ENCODE assay signal across 8 cellular contexts in the genomic region with DNA sequence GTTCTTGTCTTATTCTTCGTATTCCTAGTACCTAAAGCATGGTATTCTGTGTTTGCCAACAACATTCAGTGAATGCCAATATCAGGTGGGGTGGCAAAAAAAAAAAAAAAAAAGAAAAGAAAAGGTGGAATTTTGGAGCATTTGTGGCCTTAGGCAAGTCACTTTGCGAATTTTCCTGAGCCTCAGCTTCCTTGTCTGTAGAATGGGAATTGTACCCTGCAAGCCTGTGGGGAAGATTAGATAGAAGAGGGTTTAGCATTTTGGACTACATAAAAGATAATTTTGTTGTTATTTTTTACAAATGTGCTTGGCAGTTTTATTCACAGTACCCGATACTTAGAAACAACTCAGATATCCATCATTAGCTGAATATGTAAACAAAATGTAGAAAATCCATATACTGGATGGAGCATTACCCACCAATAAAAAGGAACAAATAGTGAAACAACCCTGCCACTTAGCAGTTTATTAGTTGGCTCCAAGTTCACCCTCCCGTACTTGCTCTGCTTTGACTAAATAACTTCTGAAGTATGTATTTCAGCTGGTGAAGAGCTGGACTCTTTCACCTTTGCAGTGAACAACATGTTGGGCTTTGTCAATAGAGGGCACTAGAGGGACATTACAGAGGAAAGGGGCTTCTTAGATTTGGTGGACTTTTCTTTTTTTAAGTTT. TPM values are rescaled to one million over a fixed set of nuclear protein-coding genes. Genes with fewer than 3 reads are reported as not detected.
DNase-seq lines count a peak whose midpoint lies in the region; ATAC-seq and TF ChIP-seq lines count a peak whose summit lies in the region.

No MANE protein-coding gene starts in this region.

- peaks cover 58% of the 10 kb centered on the region for H4K20me1 ChIP-seq in osteoblast (ENCODE audit: insufficient read depth, low read length)

- no peaks in the 10 kb centered on the region for H3K9me3 ChIP-seq in CD4-positive, CD25-positive, alpha-beta regulatory T cell (ENCODE audit: control insufficient read depth in 2 of 2, low read length in 2 of 2)
- H3K9me3 ChIP-seq in esophagus muscularis mucosa (no peaks in the 10 kb centered on the region), osteoblast (ENCODE audit: low read depth, low read length) (no peaks in the 10 kb centered on the region)

- H3K27me3 ChIP-seq in CD4-positive, CD25-positive, alpha-beta regulatory T cell (ENCODE audit: control insufficient read depth, insufficient read depth, low read length): no peaks in the 10 kb centered on the region
- no peaks in the 10 kb centered on the region for H3K27me3 ChIP-seq in esophagus muscularis mucosa
- H3K27me3 ChIP-seq in osteoblast (ENCODE audit: insufficient read depth, low read length): no peaks in the 10 kb centered on the region

- H3K36me3 Mint-ChIP-seq in CD4-positive, CD25-positive, alpha-beta regulatory T cell: peaks cover 16% of the 10 kb centered on the region

- intact Hi-C loops in esophagus muscularis mucosa (cut with DNase I): no loop called here

- no peaks in the 10 kb centered on the region for H3K9me3 Mint-ChIP-seq in CD4-positive, CD25-positive, alpha-beta regulatory T cell

- H3K4me1 ChIP-seq in CD4-positive, CD25-positive, alpha-beta regulatory T cell (ENCODE audit: control insufficient read depth, insufficient read depth, low read length, poor library complexity, severe bottlenecking): peaks cover 83% of the 10 kb centered on the region
- peaks cover 55 to 96% (median 85%) of the 10 kb centered on the region in 4 donors for H3K4me1 ChIP-seq in esophagus muscularis mucosa
- peaks cover 3% of the 10 kb centered on the region for H3K4me1 ChIP-seq in osteoblast (ENCODE audit: insufficient read depth, low read length)

- peaks cover 96% of the 10 kb centered on the region for H3K79me2 ChIP-seq in osteoblast (ENCODE audit: insufficient read depth, low read length)

- peak; percentile 50 to 59 (median 59) for TF ChIP-seq CTCF in esophagus muscularis mucosa (IDR thresholded peaks at IDR 0.05)
- peak; percentile 72 for TF ChIP-seq CTCF in osteoblast (IDR thresholded peaks at IDR 0.05; ENCODE audit: extremely low read depth, low read depth, low read length)

- H3K27ac Mint-ChIP-seq in CD4-positive, CD25-positive, alpha-beta regulatory T cell: peak overlapping the region; percentile 86 to 96 (median 90)

- H3K4me2 ChIP-seq in osteoblast (ENCODE audit: insufficient read depth, low read length): no peak overlapping the region

- ATAC-seq in CD4-positive, CD25-positive, alpha-beta regulatory T cell (ENCODE audit: low read depth in 2 of 2): peak; percentile 43 to 52
- ATAC-seq in GM21576 (IDR thresholded peaks at IDR 0.05; ENCODE audit: unreplicated experiment): peak; percentile 50
- no peak for ATAC-seq in HG03442 (IDR thresholded peaks at IDR 0.05; ENCODE audit: unreplicated experiment)
- ATAC-seq in HG03045 (IDR thresholded peaks at IDR 0.05; ENCODE audit: unreplicated experiment): no peak

- in situ Hi-C loops in SK-MEL-5 (cut with HindIII; ENCODE audit: low pct_unique_long_range_greater_than_20kb, low sequenced_read_pairs): loop anchor here (25.0 kb wide), 1 partner anchor 162 kb away; a partner anchor contains a TSS

- no peak for TF ChIP-seq POLR2A in esophagus muscularis mucosa (IDR thresholded peaks at IDR 0.05; ENCODE audit: low read depth)

- no peak overlapping the region for H2AFZ ChIP-seq in osteoblast (ENCODE audit: low read length)

- H3K27me3 Mint-ChIP-seq in CD4-positive, CD25-positive, alpha-beta regulatory T cell: no peaks in the 10 kb centered on the region

- H3K4me3 Mint-ChIP-seq in CD4-positive, CD25-positive, alpha-beta regulatory T cell: peak overlapping the region; percentile 31 to 92 (median 86)

- TF ChIP-seq EP300 in esophagus muscularis mucosa (IDR thresholded peaks at IDR 0.05): no peak

- peaks cover 4% of the 10 kb centered on the region for H3K36me3 ChIP-seq in CD4-positive, CD25-positive, alpha-beta regulatory T cell (ENCODE audit: control insufficient read depth, insufficient read depth, low read length)
- peaks cover 0 to 14% (median 5%) of the 10 kb centered on the region in 4 donors for H3K36me3 ChIP-seq in esophagus muscularis mucosa
- no peaks in the 10 kb centered on the region for H3K36me3 ChIP-seq in osteoblast (ENCODE audit: insufficient read depth, low read length)

- H3K4me1 Mint-ChIP-seq in CD4-positive, CD25-positive, alpha-beta regulatory T cell: peaks cover 47 to 80% (median 65%) of the 10 kb centered on the region in 4 donors

- DNase-seq in CD4-positive, CD25-positive, alpha-beta regulatory T cell: peak; percentile 18 to 62 (median 57)
- peak; percentile 63 for DNase-seq in SK-MEL-5 (ENCODE audit: low read depth, low spot score)
- DNase-seq in esophagus muscularis mucosa (ENCODE audit: extremely low spot score): no peak
- DNase-seq in osteoblast (ENCODE audit: insufficient read length, low spot score, missing footprints): no peak
- DNase-seq in stimulated activated CD4-positive, alpha-beta T cell treated with anti-CD3 and anti-CD28 coated beads, Interleukin-4, amount 100 ng/mL, for 1 hour: no peak

- 63% methylated on average over 4 of the region's 4 CpGs for WGBS in esophagus muscularis mucosa

- peak overlapping the region; percentile 83 for H3K27ac ChIP-seq in CD4-positive, CD25-positive, alpha-beta regulatory T cell (ENCODE audit: insufficient read depth, low read length, poor library complexity, severe bottlenecking)
- no peak overlapping the region for H3K27ac ChIP-seq in esophagus muscularis mucosa (replicated peaks in 1 of 4)
- H3K27ac ChIP-seq in osteoblast (ENCODE audit: low read depth, low read length): no peak overlapping the region

- H3K4me3 ChIP-seq in CD4-positive, CD25-positive, alpha-beta regulatory T cell (ENCODE audit: low read depth, low read length): peak overlapping the region; percentile 78
- no peak overlapping the region for H3K4me3 ChIP-seq in esophagus muscularis mucosa
- no peak overlapping the region for H3K4me3 ChIP-seq in osteoblast (ENCODE audit: insufficient read depth, low read length)

RNA-seq across cellular contexts. Expression of a gene that starts 13.6 kb away (rescaled TPM):
- total RNA-seq in CD4-positive, CD25-positive, alpha-beta regulatory T cell: 181 TPM
- polyA plus RNA-seq in CD4-positive, CD25-positive, alpha-beta regulatory T cell: 100 to 1,000 TPM; 330 to 376 (median 350) TPM
- total RNA-seq in SK-MEL-5 (2014; rRNA removed; shearing (Covaris generic)): 57.4 and 70.7 TPM in 2 replicates
- 52.4 and 52.8 TPM in 2 replicates for polyA plus RNA-seq in SK-MEL-5 (2015; cell fraction: cytosol; rRNA removed)
- 14.9 and 16.5 TPM in 2 replicates for polyA plus RNA-seq in SK-MEL-5 (2015; cell fraction: nucleus; rRNA removed)
- total RNA-seq in esophagus muscularis mucosa (100 to 1,000 TPM in 1 of 4 donors, 10 to 100 TPM in 3; 86.9 to 104 (median 91.5) TPM), osteoblast (52.8 and 58.6 TPM in 2 replicates)

Comparison
In these comparisons a context has a peak if more than half of its experiments do, and no peak if none do; other contexts are left out.
1. ATAC-seq: peak in CD4-positive, CD25-positive, alpha-beta regulatory T cell (2 of 2) and GM21576 (single experiment); none in HG03442 (single experiment) and HG03045 (single experiment).
2. DNase-seq: peak in CD4-positive, CD25-positive, alpha-beta regulatory T cell (3 of 3) and SK-MEL-5 (single experiment); none in esophagus muscularis mucosa (single experiment), osteoblast (single experiment) and stimulated activated CD4-positive, alpha-beta T cell treated with anti-CD3 and anti-CD28 coated beads, Interleukin-4, amount 100 ng/mL, for 1 hour (single experiment).